Comparison of ENCODE assay signal across 12 cellular contexts in genomic region chr20:53752583-53752970, GRCh38.
DNase-seq lines count a peak whose midpoint lies in the region; TF ChIP-seq lines count a peak whose summit lies in the region.
"Had no signal": no experiment of that assay in that cellular context is flagged by ENCODE, and none has a peak within 500 bp of the region (broad histone marks: within the 10 kb centered on the region; RNA-seq: fewer than 3 reads in every experiment).

No MANE protein-coding gene starts in this region.

- H3K9me3 Mint-ChIP-seq in T-helper 1 cell treated with Interleukin-12 subunit alpha and Interleukin-12 subunit beta and Interleukin-4 antibody, amounts not matched to agents 30 μg/mL and 1 μg/mL, for 36 hours: no peaks in the 10 kb centered on the region
- no peaks in the 10 kb centered on the region for H3K9me3 Mint-ChIP-seq in endothelial cell (ENCODE audit: unreplicated experiment)

- H3K27me3 ChIP-seq in spleen (replicated peaks in 1 of 7): no peaks in the 10 kb centered on the region

- no peak overlapping the region for H3K9ac ChIP-seq in SK-N-MC (ENCODE audit: insufficient read length)

- H3K9me3 ChIP-seq in SK-N-MC (ENCODE audit: low read depth, low read length) (no peaks in the 10 kb centered on the region), spleen (no peaks in the 10 kb centered on the region)
- H3K9me3 ChIP-seq: mucosa of descending colon had no signal

- no peaks in the 10 kb centered on the region for H3K36me3 Mint-ChIP-seq in T-helper 1 cell treated with Interleukin-12 subunit alpha and Interleukin-12 subunit beta and Interleukin-4 antibody, amounts not matched to agents 30 μg/mL and 1 μg/mL, for 36 hours (ENCODE audit: low read depth)
- H3K36me3 Mint-ChIP-seq in endothelial cell (ENCODE audit: low read depth, unreplicated experiment): no peaks in the 10 kb centered on the region

- H3K4me3 ChIP-seq in SK-N-MC (no peak overlapping the region), spleen (no peak overlapping the region)
- H3K4me3 ChIP-seq: coronary artery, mucosa of descending colon had no signal

- DNase-seq in T-helper 1 cell (no peak), SK-N-MC (ENCODE audit: low read depth, low spot score) (no peak), endothelial cell (ENCODE audit: low spot score) (no peak), spleen (no peak), NCI-H1694 treated with DMSO at 0.1 percent for 48 hours (lab: John Stamatoyannopoulos, UW) (no peak), NCI-H524 (lab: John Stamatoyannopoulos, UW) (no peak), NCI-H1092 treated with DMSO at 0.1 percent for 48 hours (lab: John Stamatoyannopoulos, UW) (no peak)
- DNase-seq: glutamatergic neuron, NCI-H2029 had no signal

- H3K27me3 Mint-ChIP-seq in T-helper 1 cell treated with Interleukin-12 subunit alpha and Interleukin-12 subunit beta and Interleukin-4 antibody, amounts not matched to agents 30 μg/mL and 1 μg/mL, for 36 hours (ENCODE audit: low read depth): no peaks in the 10 kb centered on the region
- no peaks in the 10 kb centered on the region for H3K27me3 Mint-ChIP-seq in endothelial cell (ENCODE audit: unreplicated experiment)

- intact Hi-C loops in spleen (cut with DNase I; ENCODE audit: low total_unique reads): no loop called here

- peaks cover 28 to 79% (median 48%) of the 10 kb centered on the region in 6 donors for H3K4me1 ChIP-seq in spleen

- TF ChIP-seq POLR2A in spleen (IDR thresholded peaks at IDR 0.05): no peak

- H3K4me1 Mint-ChIP-seq in T-helper 1 cell treated with Interleukin-12 subunit alpha and Interleukin-12 subunit beta and Interleukin-4 antibody, amounts not matched to agents 30 μg/mL and 1 μg/mL, for 36 hours (ENCODE audit: low read depth): peaks cover 64% of the 10 kb centered on the region
- peaks cover 32% of the 10 kb centered on the region for H3K4me1 Mint-ChIP-seq in endothelial cell (ENCODE audit: unreplicated experiment)

- H3K27ac ChIP-seq in SK-N-MC (peak overlapping the region; percentile 99), spleen (peak overlapping the region; percentile 25 to 89 (median 82))
- H3K27ac ChIP-seq: coronary artery had no signal

- 91 to 98% (median 97%) methylated on average over 3 of the region's 3 CpGs for WGBS in spleen, 5 donors

- H3K36me3 ChIP-seq in SK-N-MC (ENCODE audit: insufficient read depth, low read length) (no peaks in the 10 kb centered on the region), spleen (no peaks in the 10 kb centered on the region)

- peak overlapping the region; percentile 93 for H3K27ac Mint-ChIP-seq in T-helper 1 cell treated with Interleukin-12 subunit alpha and Interleukin-12 subunit beta and Interleukin-4 antibody, amounts not matched to agents 30 μg/mL and 1 μg/mL, for 36 hours
- peak overlapping the region; percentile 43 for H3K27ac Mint-ChIP-seq in endothelial cell (ENCODE audit: unreplicated experiment)

- no peak for TF ChIP-seq CTCF in endothelial cell (IDR thresholded peaks at IDR 0.05; ENCODE audit: unreplicated experiment)
- no peak for TF ChIP-seq CTCF in spleen (IDR thresholded peaks at IDR 0.05 in 8 of 11, conservative IDR thresholded peaks at IDR 0.05 in 3 of 11)

- peak overlapping the region; percentile 66 for H3K4me3 Mint-ChIP-seq in T-helper 1 cell treated with Interleukin-12 subunit alpha and Interleukin-12 subunit beta and Interleukin-4 antibody, amounts not matched to agents 30 μg/mL and 1 μg/mL, for 36 hours
- H3K4me3 Mint-ChIP-seq in endothelial cell (ENCODE audit: unreplicated experiment): no peak overlapping the region
